36 cellular contexts compared by ENCODE assay signal in genomic region chrY:8393246-8393645, GRCh38.
"Had no signal": no experiment of that assay in that cellular context is flagged by ENCODE, and none has a peak within 500 bp of the region (broad histone marks: within the 10 kb centered on the region; RNA-seq: fewer than 3 reads in every experiment).

No MANE protein-coding gene starts in this region.

- H3K36me3 Mint-ChIP-seq: activated CD4-positive, alpha-beta memory T cell treated with anti-CD3 and anti-CD28 coated beads for 36 hours; activated CD8-positive, alpha-beta memory T cell treated with anti-CD3 and anti-CD28 coated beads, Interleukin-2, amount 10 ng/mL, durations not matched to agents 7 days and 5 days; activated naive CD4-positive, alpha-beta T cell treated with anti-CD3 and anti-CD28 coated beads, Interleukin-2, amount 50 U/mL, for 24 hours; activated naive CD8-positive, alpha-beta T cell treated with anti-CD3 and anti-CD28 coated beads for 36 hours; brain had no signal

- H3K27ac Mint-ChIP-seq: activated CD4-positive, alpha-beta memory T cell treated with anti-CD3 and anti-CD28 coated beads for 36 hours; activated CD4-positive, alpha-beta T cell treated with anti-CD3 and anti-CD28 coated beads for 36 hours; activated CD4-positive, alpha-beta T cell treated with anti-CD3 and anti-CD28 coated beads, Interleukin-2, amount 10 ng/mL, durations not matched to agents 24 days and 14 days; activated CD8-positive, alpha-beta memory T cell treated with anti-CD3 and anti-CD28 coated beads, Interleukin-2, amount 10 ng/mL, durations not matched to agents 7 days and 5 days; activated CD8-positive, alpha-beta T cell treated with anti-CD3 and anti-CD28 coated beads, Interleukin-2, amount 10 ng/mL, durations not matched to agents 7 days and 5 days; activated naive CD4-positive, alpha-beta T cell treated with anti-CD3 and anti-CD28 coated beads for 36 hours; activated naive CD4-positive, alpha-beta T cell treated with anti-CD3 and anti-CD28 coated beads, Interleukin-2, amount 50 U/mL, for 24 hours; activated naive CD8-positive, alpha-beta T cell treated with anti-CD3 and anti-CD28 coated beads for 36 hours; activated naive CD8-positive, alpha-beta T cell treated with anti-CD3 and anti-CD28 coated beads, Interleukin-2, amount 50 U/mL, for 24 hours; activated T-helper 1 cell treated with anti-CD3 and anti-CD28 coated beads, Interleukin-12 subunit alpha, Interleukin-12 subunit beta, Interleukin-2, Interleukin-4 antibody, amounts not matched to agents 30 ng/mL and 10 ng/mL and 1 ng/mL, durations not matched to agents 14 hours and 24 hours and 36 hours; activated T-helper 2 cell treated with anti-CD3 and anti-CD28 coated beads, Interferon-gamma antibody, Interleukin-2, Interleukin-4, amounts not matched to agents 10 μg/mL and 5 μg/mL and 100 μg/mL, durations not matched to agents 14 hours and 24 hours and 36 hours; brain; dendritic cell treated with granulocyte-macrophage colony-stimulating factor and Interleukin-4, amounts not matched to agents 40 ng/mL and 50 ng/mL, for 4 days; endodermal cell; T-helper 17 cell; T-helper 2 cell treated with Interferon-gamma antibody and Interleukin-4, amounts not matched to agents 5 μg/mL and 100 μg/mL, for 36 hours had no signal

- H3K4me3 Mint-ChIP-seq: activated CD4-positive, alpha-beta memory T cell treated with anti-CD3 and anti-CD28 coated beads for 36 hours; activated CD4-positive, alpha-beta T cell treated with anti-CD3 and anti-CD28 coated beads for 36 hours; activated CD4-positive, alpha-beta T cell treated with anti-CD3 and anti-CD28 coated beads, Interleukin-2, amount 10 ng/mL, durations not matched to agents 24 days and 14 days; activated CD8-positive, alpha-beta memory T cell treated with anti-CD3 and anti-CD28 coated beads, Interleukin-2, amount 10 ng/mL, durations not matched to agents 7 days and 5 days; activated CD8-positive, alpha-beta T cell treated with anti-CD3 and anti-CD28 coated beads, Interleukin-2, amount 10 ng/mL, durations not matched to agents 7 days and 5 days; activated naive CD4-positive, alpha-beta T cell treated with anti-CD3 and anti-CD28 coated beads for 36 hours; activated naive CD4-positive, alpha-beta T cell treated with anti-CD3 and anti-CD28 coated beads, Interleukin-2, amount 50 U/mL, for 24 hours; activated naive CD8-positive, alpha-beta T cell treated with anti-CD3 and anti-CD28 coated beads for 36 hours; activated naive CD8-positive, alpha-beta T cell treated with anti-CD3 and anti-CD28 coated beads, Interleukin-2, amount 50 U/mL, for 24 hours; activated T-helper 1 cell treated with anti-CD3 and anti-CD28 coated beads, Interleukin-12 subunit alpha, Interleukin-12 subunit beta, Interleukin-2, Interleukin-4 antibody, amounts not matched to agents 30 ng/mL and 10 ng/mL and 1 ng/mL, durations not matched to agents 14 hours and 24 hours and 36 hours; brain; central memory CD8-positive, alpha-beta T cell; dendritic cell treated with granulocyte-macrophage colony-stimulating factor and Interleukin-4, amounts not matched to agents 40 ng/mL and 50 ng/mL, for 4 days; endodermal cell; T-helper 17 cell; T-helper 2 cell treated with Interferon-gamma antibody and Interleukin-4, amounts not matched to agents 5 μg/mL and 100 μg/mL, for 36 hours had no signal

- H3K27me3 ChIP-seq: adrenal gland, breast epithelium, dorsolateral prefrontal cortex, esophagus muscularis mucosa, foreskin keratinocyte, gastrocnemius medialis, heart left ventricle had no signal

- DNase-seq: activated CD4-positive, alpha-beta memory T cell treated with anti-CD3 and anti-CD28 coated beads for 36 hours; activated CD4-positive, alpha-beta T cell treated with anti-CD3 and anti-CD28 coated beads for 36 hours; activated CD4-positive, alpha-beta T cell treated with anti-CD3 and anti-CD28 coated beads, Interleukin-2, amount 10 ng/mL, durations not matched to agents 24 days and 14 days; activated CD4-positive, CD25-positive, alpha-beta regulatory T cell; activated CD4-positive, CD25-positive, alpha-beta regulatory T cell treated with anti-CD3 and anti-CD28 coated beads, Interleukin-2, amount 50 U/mL, for 72 hours; activated CD8-positive, alpha-beta memory T cell treated with anti-CD3 and anti-CD28 coated beads, Interleukin-2, amount 10 ng/mL, durations not matched to agents 7 days and 5 days; activated CD8-positive, alpha-beta memory T cell treated with anti-CD3 and anti-CD28 coated beads, Interleukin-2, amount 50 U/mL, for 4 hours; activated CD8-positive, alpha-beta T cell treated with anti-CD3 and anti-CD28 coated beads, Interleukin-2, amount 10 ng/mL, durations not matched to agents 7 days and 5 days; activated effector memory CD4-positive, alpha-beta T cell treated with anti-CD3 and anti-CD28 coated beads, Interleukin-2, amount 50 U/mL, for 16 hours; activated naive CD4-positive, alpha-beta T cell treated with anti-CD3 and anti-CD28 coated beads for 36 hours; activated naive CD8-positive, alpha-beta T cell treated with anti-CD3 and anti-CD28 coated beads for 36 hours; activated naive CD8-positive, alpha-beta T cell treated with anti-CD3 and anti-CD28 coated beads, Interleukin-2, amount 50 U/mL, for 24 hours; activated T-cell treated with anti-CD3 and anti-CD28 coated beads, Interleukin-2, amount 50 U/mL, for 1 hour; activated T-cell treated with anti-CD3 and anti-CD28 coated beads, Interleukin-2, amount 50 U/mL, for 48 hours; adrenal gland; amygdala; aorta; dorsolateral prefrontal cortex; effector memory CD4-positive, alpha-beta T cell; endodermal cell; erythroblast; foreskin keratinocyte; glutamatergic neuron; heart left ventricle; T-helper 17 cell had no signal

- H3K36me3 ChIP-seq: adrenal gland, breast epithelium, esophagus muscularis mucosa, gastrocnemius medialis, heart left ventricle had no signal

- H3K4me3 ChIP-seq: adrenal gland, breast epithelium, coronary artery, dorsolateral prefrontal cortex, esophagus muscularis mucosa, gastrocnemius medialis, heart left ventricle had no signal

- H3K27me3 Mint-ChIP-seq: activated CD4-positive, alpha-beta memory T cell treated with anti-CD3 and anti-CD28 coated beads for 36 hours; activated CD4-positive, alpha-beta T cell treated with anti-CD3 and anti-CD28 coated beads for 36 hours; activated CD4-positive, alpha-beta T cell treated with anti-CD3 and anti-CD28 coated beads, Interleukin-2, amount 10 ng/mL, durations not matched to agents 24 days and 14 days; activated CD8-positive, alpha-beta memory T cell treated with anti-CD3 and anti-CD28 coated beads, Interleukin-2, amount 10 ng/mL, durations not matched to agents 7 days and 5 days; activated naive CD4-positive, alpha-beta T cell treated with anti-CD3 and anti-CD28 coated beads, Interleukin-2, amount 50 U/mL, for 24 hours; activated naive CD8-positive, alpha-beta T cell treated with anti-CD3 and anti-CD28 coated beads for 36 hours; activated naive CD8-positive, alpha-beta T cell treated with anti-CD3 and anti-CD28 coated beads, Interleukin-2, amount 50 U/mL, for 24 hours; brain; central memory CD8-positive, alpha-beta T cell; dendritic cell treated with granulocyte-macrophage colony-stimulating factor and Interleukin-4, amounts not matched to agents 40 ng/mL and 50 ng/mL, for 4 days; T-helper 17 cell had no signal

- H3K4me1 Mint-ChIP-seq: activated CD4-positive, alpha-beta T cell treated with anti-CD3 and anti-CD28 coated beads for 36 hours; activated CD4-positive, alpha-beta T cell treated with anti-CD3 and anti-CD28 coated beads, Interleukin-2, amount 10 ng/mL, durations not matched to agents 24 days and 14 days; activated CD8-positive, alpha-beta memory T cell treated with anti-CD3 and anti-CD28 coated beads, Interleukin-2, amount 10 ng/mL, durations not matched to agents 7 days and 5 days; activated naive CD4-positive, alpha-beta T cell treated with anti-CD3 and anti-CD28 coated beads, Interleukin-2, amount 50 U/mL, for 24 hours; activated naive CD8-positive, alpha-beta T cell treated with anti-CD3 and anti-CD28 coated beads for 36 hours; brain; central memory CD8-positive, alpha-beta T cell; endodermal cell; T-helper 17 cell had no signal

- H3K9me3 Mint-ChIP-seq: activated CD4-positive, alpha-beta memory T cell treated with anti-CD3 and anti-CD28 coated beads for 36 hours; activated CD4-positive, alpha-beta T cell treated with anti-CD3 and anti-CD28 coated beads, Interleukin-2, amount 10 ng/mL, durations not matched to agents 24 days and 14 days; activated naive CD4-positive, alpha-beta T cell treated with anti-CD3 and anti-CD28 coated beads for 36 hours; activated naive CD4-positive, alpha-beta T cell treated with anti-CD3 and anti-CD28 coated beads, Interleukin-2, amount 50 U/mL, for 24 hours; activated naive CD8-positive, alpha-beta T cell treated with anti-CD3 and anti-CD28 coated beads for 36 hours; activated naive CD8-positive, alpha-beta T cell treated with anti-CD3 and anti-CD28 coated beads, Interleukin-2, amount 50 U/mL, for 24 hours; activated T-helper 1 cell treated with anti-CD3 and anti-CD28 coated beads, Interleukin-12 subunit alpha, Interleukin-12 subunit beta, Interleukin-2, Interleukin-4 antibody, amounts not matched to agents 30 ng/mL and 10 ng/mL and 1 ng/mL, durations not matched to agents 14 hours and 24 hours and 36 hours; activated T-helper 2 cell treated with anti-CD3 and anti-CD28 coated beads, Interferon-gamma antibody, Interleukin-2, Interleukin-4, amounts not matched to agents 10 μg/mL and 5 μg/mL and 100 μg/mL, durations not matched to agents 14 hours and 24 hours and 36 hours; brain; central memory CD8-positive, alpha-beta T cell; dendritic cell treated with granulocyte-macrophage colony-stimulating factor and Interleukin-4, amounts not matched to agents 40 ng/mL and 50 ng/mL, for 4 days; endodermal cell; T-helper 2 cell treated with Interferon-gamma antibody and Interleukin-4, amounts not matched to agents 5 μg/mL and 100 μg/mL, for 36 hours had no signal
